ENCODE assay signal across 8 cellular contexts in genomic region chr17:75778066-75778860, GRCh38. TPM values are rescaled to one million over a fixed set of nuclear protein-coding genes. Genes with fewer than 3 reads are reported as not detected.
A peak's percentile ranks its signal among the peaks of the same experiment; 100 is the strongest.
DNase-seq lines count a peak whose midpoint lies in the region; ATAC-seq, FAIRE-seq and TF ChIP-seq lines count a peak whose summit lies in the region.
"Not testable (repeated sequence)": the region's sequence is repeated elsewhere in the genome, so short reads cannot be mapped to it uniquely, and the experiment has no call there.

No MANE protein-coding gene starts in this region.

- CTCF ChIA-PET in SK-N-SH (lab: Yijun Ruan, JAX): interaction anchor here (0.8 to 11.7 kb wide), 12 partner anchors 9 to 145 kb away, joined by 3 to 121 read pairs (median 5); partner anchors contain the start of genes GALK1 and SMIM5

- H3K79me2 ChIP-seq in SK-N-SH (ENCODE audit: insufficient read depth): peaks cover 32% of the 10 kb centered on the region
- peaks cover 11% of the 10 kb centered on the region for H3K79me2 ChIP-seq in keratinocyte (ENCODE audit: control insufficient read depth, insufficient read depth, low read length)

- H4K20me1 ChIP-seq in SK-N-SH (ENCODE audit: insufficient read depth) (peaks cover 55% of the 10 kb centered on the region), keratinocyte (ENCODE audit: control insufficient read depth, extremely low read depth, insufficient read depth, low read length) (peaks cover 24% of the 10 kb centered on the region)

- TF ChIP-seq EP300 in SK-N-SH (IDR thresholded peaks at IDR 0.05; ENCODE audit: borderline replicate concordance in 1 of 2, low read depth in 1 of 2, low read length in 1 of 2): not testable (repeated sequence)

- not testable (repeated sequence) for DNase-seq in CD14-positive monocyte (ENCODE audit: low spot score); activated naive CD8-positive, alpha-beta T cell treated with anti-CD3 and anti-CD28 coated beads, Interleukin-2, amount 10 ng/mL, durations not matched to agents 7 days and 5 days; keratinocyte (ENCODE audit: low read depth, low spot score); neural crest cell (ENCODE audit: low read depth, low spot score)
- peak; percentile 32 for DNase-seq in SK-N-SH
- peak; percentile 67 for DNase-seq in endodermal cell

- H3K27me3 Mint-ChIP-seq in CD14-positive monocyte (ENCODE audit: low read depth in 3 of 3); activated naive CD8-positive, alpha-beta T cell treated with anti-CD3 and anti-CD28 coated beads, Interleukin-2, amount 10 ng/mL, durations not matched to agents 7 days and 5 days; endodermal cell (ENCODE audit: insufficient read depth); neural crest cell (ENCODE audit: low read depth): not testable (repeated sequence)

- H3K9ac ChIP-seq in HUES64 (ENCODE audit: low read depth, low read length) (peak overlapping the region; percentile 98), SK-N-SH (peak overlapping the region; percentile 97), endodermal cell (ENCODE audit: extremely low read depth, low read length, poor library complexity, severe bottlenecking) (peak overlapping the region; percentile 99), keratinocyte (ENCODE audit: control insufficient read depth, extremely low read depth, insufficient read depth, low read length) (peak overlapping the region; percentile 94), stomach smooth muscle (ENCODE audit: low read length in 2 of 2) (peak overlapping the region; percentile 97)

- TF ChIP-seq CTCF in CD14-positive monocyte (IDR thresholded peaks at IDR 0.05); SK-N-SH (IDR thresholded peaks at IDR 0.05); endodermal cell (conservative IDR thresholded peaks at IDR 0.05); keratinocyte (optimal IDR thresholded peaks at IDR 0.05 in 1 of 3, IDR thresholded peaks at IDR 0.05 in 1 of 3, conservative IDR thresholded peaks at IDR 0.05 in 1 of 3; ENCODE audit: extremely low read depth in 1 of 3, insufficient read depth in 2 of 3, low read length in 3 of 3); neural crest cell (conservative IDR thresholded peaks at IDR 0.05): not testable (repeated sequence)

- H3K4me1 ChIP-seq in HUES64 (ENCODE audit: insufficient read depth, low read length); endodermal cell (ENCODE audit: control insufficient read depth, insufficient read depth, low read length): not testable (repeated sequence)
- H3K4me1 ChIP-seq in SK-N-SH (ENCODE audit: control insufficient read depth in 1 of 2, insufficient read depth in 2 of 2, low read depth in 1 of 2, low read length in 1 of 2): peaks cover 9 to 16% of the 10 kb centered on the region in 2 experiments; a peak in 3 of 4 replicates
- H3K4me1 ChIP-seq in keratinocyte (ENCODE audit: control insufficient read depth, extremely low read depth, insufficient read depth, low read length): peaks cover 19% of the 10 kb centered on the region
- H3K4me1 ChIP-seq in stomach smooth muscle (ENCODE audit: control insufficient read depth, insufficient read depth, low read length): peaks cover 26% of the 10 kb centered on the region

- H2AFZ ChIP-seq in SK-N-SH (ENCODE audit: low read depth); keratinocyte (ENCODE audit: control insufficient read depth, low read length): not testable (repeated sequence)

- not testable (repeated sequence) for H3K27me3 ChIP-seq in HUES64 (ENCODE audit: insufficient read depth, low read length); SK-N-SH (ENCODE audit: insufficient read depth); endodermal cell (ENCODE audit: control insufficient read depth, insufficient read depth, low read length, poor library complexity, severe bottlenecking); keratinocyte (ENCODE audit: control insufficient read depth, extremely low read depth, insufficient read depth, low read length); stomach smooth muscle (ENCODE audit: control insufficient read depth in 1 of 2, insufficient read depth in 2 of 2, low read length in 2 of 2)

- H3K27ac Mint-ChIP-seq in CD14-positive monocyte (peak overlapping the region; percentile 79 to 99 (median 90)), endodermal cell (peak overlapping the region; percentile 94), neural crest cell (ENCODE audit: unreplicated experiment) (peak overlapping the region; percentile 70)
- H3K27ac Mint-ChIP-seq in activated naive CD8-positive, alpha-beta T cell treated with anti-CD3 and anti-CD28 coated beads, Interleukin-2, amount 10 ng/mL, durations not matched to agents 7 days and 5 days: peak overlapping the region; percentile 92

- peak overlapping the region; percentile 88 for H3K4me3 ChIP-seq in HUES64 (ENCODE audit: low read length)
- peak overlapping the region; percentile 90 to 94 for H3K4me3 ChIP-seq in SK-N-SH (ENCODE audit: low read depth in 2 of 2, low read length in 1 of 2)
- H3K4me3 ChIP-seq in endodermal cell (ENCODE audit: low read length): peak overlapping the region; percentile 96
- peak overlapping the region; percentile 80 to 82 (median 81) for H3K4me3 ChIP-seq in keratinocyte (ENCODE audit: control insufficient read depth in 2 of 3, extremely low read depth in 1 of 3, insufficient read depth in 2 of 3, low read depth in 1 of 3, low read length in 3 of 3)
- H3K4me3 ChIP-seq in stomach smooth muscle (ENCODE audit: low read length in 2 of 2): peak overlapping the region; percentile 89 to 98

- FAIRE-seq in keratinocyte (lab: Jason Lieb, UNC): not testable (repeated sequence)

- H3K36me3 Mint-ChIP-seq in CD14-positive monocyte: peaks cover 28 to 49% of the 10 kb centered on the region in 2 donors
- peaks cover 35% of the 10 kb centered on the region for H3K36me3 Mint-ChIP-seq in activated naive CD8-positive, alpha-beta T cell treated with anti-CD3 and anti-CD28 coated beads, Interleukin-2, amount 10 ng/mL, durations not matched to agents 7 days and 5 days
- peaks cover 24% of the 10 kb centered on the region for H3K36me3 Mint-ChIP-seq in endodermal cell (ENCODE audit: low read depth)
- H3K36me3 Mint-ChIP-seq in neural crest cell (ENCODE audit: low read depth): peaks cover 24% of the 10 kb centered on the region

- peaks cover 54% of the 10 kb centered on the region for H3F3A ChIP-seq in SK-N-SH (replicated peaks; ENCODE audit: insufficient read depth)

- H3K27ac ChIP-seq in HUES64 (ENCODE audit: low read depth, low read length): peak overlapping the region; percentile 98
- peak overlapping the region in 1 of 2 experiments; percentile 97; a peak in 3 of 4 replicates for H3K27ac ChIP-seq in SK-N-SH (ENCODE audit: low read depth in 2 of 2, low read length in 1 of 2)
- not testable (repeated sequence) for H3K27ac ChIP-seq in endodermal cell (ENCODE audit: low read depth, low read length)
- peak overlapping the region; percentile 94 for H3K27ac ChIP-seq in keratinocyte (ENCODE audit: control insufficient read depth, insufficient read depth, low read length)
- H3K27ac ChIP-seq in stomach smooth muscle (ENCODE audit: low read length): peak overlapping the region; percentile 97

- POLR2A ChIA-PET in SK-N-SH (lab: Yijun Ruan, JAX): interaction anchor here (0.9 to 7.6 kb wide), 9 partner anchors 8 to 116 kb away, joined by 3 to 161 read pairs (median 31); partner anchors contain the start of genes GALK1, UNC13D and WBP2
- POLR2A ChIA-PET in activated naive CD8-positive, alpha-beta T cell treated with anti-CD3 and anti-CD28 coated beads, Interleukin-2, amount 10 ng/mL, durations not matched to agents 7 days and 5 days (lab: Charles Lee): interaction anchor here (0.5 to 7.8 kb wide), 17 partner anchors 7 to 493 kb away, joined by 3 to 129 read pairs (median 6); partner anchors contain the start of genes GALK1, TRIM47, TRIM65 and UNC13D

- H3K9me3 Mint-ChIP-seq in CD14-positive monocyte; activated naive CD8-positive, alpha-beta T cell treated with anti-CD3 and anti-CD28 coated beads, Interleukin-2, amount 10 ng/mL, durations not matched to agents 7 days and 5 days; endodermal cell; neural crest cell: not testable (repeated sequence)

- dilution Hi-C loops in keratinocyte (cut with MboI; ENCODE audit: extremely low pct_ligation_motif_present, low sequenced_read_pairs): not testable (repeated sequence)

- H3K9me1 ChIP-seq in keratinocyte (ENCODE audit: control insufficient read depth, extremely low read depth, insufficient read depth, low read length): not testable (repeated sequence)

- TF ChIP-seq RAD21 in SK-N-SH (IDR thresholded peaks at IDR 0.05; ENCODE audit: low read length): not testable (repeated sequence)

- H3K9me3 ChIP-seq in HUES64 (ENCODE audit: insufficient read depth, low read depth, low read length); SK-N-SH; endodermal cell (ENCODE audit: control insufficient read depth, low read length); keratinocyte (ENCODE audit: control insufficient read depth, low read depth, low read length); stomach smooth muscle (ENCODE audit: control insufficient read depth in 2 of 2, low read length in 2 of 2): not testable (repeated sequence)

- WGBS in HUES64: 15% methylated on average over 19 of the region's 19 CpGs
- WGBS in SK-N-SH (ENCODE audit: low lambda C conversion rate): 2% methylated on average over 19 of the region's 19 CpGs
- WGBS in endodermal cell (ENCODE audit: insufficient coverage in 1 of 2, insufficient read length in 1 of 2), 2 experiments: 15 to 17% methylated on average over 12 to 19 of the region's 19 CpGs

- H3K4me1 Mint-ChIP-seq in CD14-positive monocyte (peaks cover 34% of the 10 kb centered on the region), endodermal cell (peaks cover 24% of the 10 kb centered on the region), neural crest cell (peaks cover 34% of the 10 kb centered on the region)
- H3K4me1 Mint-ChIP-seq in activated naive CD8-positive, alpha-beta T cell treated with anti-CD3 and anti-CD28 coated beads, Interleukin-2, amount 10 ng/mL, durations not matched to agents 7 days and 5 days: peaks cover 35% of the 10 kb centered on the region

- intact Hi-C loops in CD14-positive monocyte (cut with micrococcal nuclease): loop anchor here (5.0 to 10.0 kb wide), 3 partner anchors 69 to 487 kb away; partner anchors contain the start of genes UBALD2 (in 1 of the 2) and WBP2 (in 1 of the 2)

- H3K4me2 ChIP-seq in SK-N-SH (peak overlapping the region; percentile 82), keratinocyte (ENCODE audit: control insufficient read depth, extremely low read depth, insufficient read depth, low read depth, low read length) (peak overlapping the region; percentile 83)

- peak overlapping the region; percentile 93 to 99 for H3K4me3 Mint-ChIP-seq in CD14-positive monocyte
- peak overlapping the region; percentile 99 for H3K4me3 Mint-ChIP-seq in activated naive CD8-positive, alpha-beta T cell treated with anti-CD3 and anti-CD28 coated beads, Interleukin-2, amount 10 ng/mL, durations not matched to agents 7 days and 5 days
- peak overlapping the region; percentile 97 for H3K4me3 Mint-ChIP-seq in endodermal cell
- peak overlapping the region; percentile 93 for H3K4me3 Mint-ChIP-seq in neural crest cell

- not testable (repeated sequence) for H3K9me2 ChIP-seq in SK-N-SH

- H3K36me3 ChIP-seq in HUES64 (ENCODE audit: insufficient read depth, low read length) (peaks cover 37% of the 10 kb centered on the region), SK-N-SH (replicated peaks in 1 of 2; ENCODE audit: control insufficient read depth in 1 of 2, insufficient read depth in 2 of 2, low read length in 1 of 2) (peaks cover 27 to 31% of the 10 kb centered on the region in 2 experiments), endodermal cell (ENCODE audit: control insufficient read depth, insufficient read depth, low read length) (peaks cover 29% of the 10 kb centered on the region), keratinocyte (ENCODE audit: control insufficient read depth in 2 of 2, extremely low read depth in 1 of 2, insufficient read depth in 2 of 2, low read length in 2 of 2) (peaks cover 4 to 13% of the 10 kb centered on the region in 2 experiments), stomach smooth muscle (ENCODE audit: control insufficient read depth in 2 of 2, insufficient read depth in 2 of 2, low read length in 2 of 2) (peaks cover 32 to 47% of the 10 kb centered on the region in 2 donors)

- peak; percentile 1 for ATAC-seq in activated naive CD8-positive, alpha-beta T cell treated with anti-CD3 and anti-CD28 coated beads, Interleukin-2, amount 10 ng/mL, durations not matched to agents 7 days and 5 days (ENCODE audit: low read depth)

RNA-seq across cellular contexts. Expression of gene UNK, which starts 6.3 kb away (rescaled TPM):
- polyA plus RNA-seq in CD14-positive monocyte (1 to 10 TPM; 6.3 to 7.8 TPM), SK-N-SH (2012; rRNA removed) (19.9 and 24.8 TPM in 2 replicates), keratinocyte (10.4 to 13.0 TPM (median 10.9 TPM) in 3 replicates)
- polyA plus RNA-seq in HUES64 (2013, experiment 1 of 2): 28.9 TPM
- 35.5 TPM for polyA plus RNA-seq in HUES64 (2013, experiment 2 of 2)
- 22.1 and 26.9 TPM in 2 replicates for polyA plus RNA-seq in SK-N-SH (2012; cell fraction: cytosol; rRNA removed)
- 54.0 and 54.3 TPM in 2 replicates for polyA plus RNA-seq in SK-N-SH (2012; cell fraction: nucleus; rRNA removed)
- 10 to 100 TPM; 37.4 to 39.8 TPM for total RNA-seq in activated naive CD8-positive, alpha-beta T cell treated with anti-CD3 and anti-CD28 coated beads, Interleukin-2, amount 10 ng/mL, durations not matched to agents 7 days and 5 days
- total RNA-seq in endodermal cell (10 to 100 TPM; 38.0 to 39.0 TPM), neural crest cell (49.3 and 49.4 TPM in 2 replicates)
- 40.1 TPM for polyA plus RNA-seq in endodermal cell (2013, experiment 1 of 2)
- 37.5 TPM for polyA plus RNA-seq in endodermal cell (2013, experiment 2 of 2)
- polyA plus RNA-seq in keratinocyte (2011; ENCODE audit: low read depth): 5.4 TPM
- 8.0 and 11.7 TPM in 2 replicates for polyA plus RNA-seq in keratinocyte (2011; cell fraction: cytosol; rRNA removed)
- polyA plus RNA-seq in keratinocyte (2011; cell fraction: nucleus; rRNA removed): 13.5 and 17.6 TPM in 2 replicates
- polyA plus RNA-seq in keratinocyte (2012; ENCODE audit: low replicate concordance): 8.5 and 9.9 TPM in 2 replicates
- 7.9 to 13.9 TPM (median 8.5 TPM) in 3 replicates for polyA minus RNA-seq in keratinocyte
- polyA minus RNA-seq in keratinocyte (2011; cell fraction: cytosol; rRNA and poly(A)+ RNA removed): 7.9 TPM
- polyA minus RNA-seq in keratinocyte (2011; cell fraction: nucleus; rRNA and poly(A)+ RNA removed): 8.9 and 16.8 TPM in 2 replicates

RNA-seq across cellular contexts. Expression of gene GALK1, which starts 13.3 kb away (rescaled TPM):
- polyA plus RNA-seq in CD14-positive monocyte: 100 to 1,000 TPM in 1 of 2 donors, 10 to 100 TPM in 1; 84.3 to 108 TPM
- polyA plus RNA-seq in HUES64 (2013, experiment 1 of 2): 13.6 TPM
- 19.8 TPM for polyA plus RNA-seq in HUES64 (2013, experiment 2 of 2)
- 36.5 and 39.2 TPM in 2 replicates for polyA plus RNA-seq in SK-N-SH (2012; rRNA removed)
- 12.4 and 22.4 TPM in 2 replicates for polyA plus RNA-seq in SK-N-SH (2012; cell fraction: cytosol; rRNA removed)
- 82.6 and 138 TPM in 2 replicates for polyA plus RNA-seq in SK-N-SH (2012; cell fraction: nucleus; rRNA removed)
- total RNA-seq in activated naive CD8-positive, alpha-beta T cell treated with anti-CD3 and anti-CD28 coated beads, Interleukin-2, amount 10 ng/mL, durations not matched to agents 7 days and 5 days: 10 to 100 TPM; 50.4 to 53.0 TPM
- 10 to 100 TPM; 26.7 to 33.2 TPM for total RNA-seq in endodermal cell
- 25.1 TPM for polyA plus RNA-seq in endodermal cell (2013, experiment 1 of 2)
- 22.8 TPM for polyA plus RNA-seq in endodermal cell (2013, experiment 2 of 2)
- polyA plus RNA-seq in keratinocyte: 1.1 to 5.2 TPM (median 1.3 TPM) in 3 replicates
- 1.7 TPM for polyA plus RNA-seq in keratinocyte (2011; ENCODE audit: low read depth)
- 0.78 and 2.1 TPM in 2 replicates for polyA plus RNA-seq in keratinocyte (2011; cell fraction: cytosol; rRNA removed)
- 1.9 and 2.7 TPM in 2 replicates for polyA plus RNA-seq in keratinocyte (2011; cell fraction: nucleus; rRNA removed)
- polyA plus RNA-seq in keratinocyte (2012; ENCODE audit: low replicate concordance): 3.2 and 6.6 TPM in 2 replicates
- 1.9 to 4.6 TPM (median 3.0 TPM) in 3 replicates for polyA minus RNA-seq in keratinocyte
- 16.7 TPM for polyA minus RNA-seq in keratinocyte (2011; cell fraction: cytosol; rRNA and poly(A)+ RNA removed)
- polyA minus RNA-seq in keratinocyte (2011; cell fraction: nucleus; rRNA and poly(A)+ RNA removed): 3.6 and 4.4 TPM in 2 replicates
- 11.9 and 13.1 TPM in 2 replicates for total RNA-seq in neural crest cell

RNA-seq across cellular contexts. Expression of gene ITGB4, which starts 57.0 kb away (rescaled TPM):
- polyA plus RNA-seq in CD14-positive monocyte (under 1 TPM in 1 of 2 donors, not detected in 1; 0.82 TPM), SK-N-SH (2012; rRNA removed) (3.6 and 7.0 TPM in 2 replicates), keratinocyte (761 to 1,084 TPM (median 1,039 TPM) in 3 replicates)
- 2.0 TPM for polyA plus RNA-seq in HUES64 (2013, experiment 1 of 2)
- 1.1 TPM for polyA plus RNA-seq in HUES64 (2013, experiment 2 of 2)
- 1.7 and 3.3 TPM in 2 replicates for polyA plus RNA-seq in SK-N-SH (2012; cell fraction: cytosol; rRNA removed)
- polyA plus RNA-seq in SK-N-SH (2012; cell fraction: nucleus; rRNA removed): 8.6 and 11.2 TPM in 2 replicates
- total RNA-seq in activated naive CD8-positive, alpha-beta T cell treated with anti-CD3 and anti-CD28 coated beads, Interleukin-2, amount 10 ng/mL, durations not matched to agents 7 days and 5 days: 1 to 10 TPM; 1.0 to 1.4 TPM
- total RNA-seq in endodermal cell (1 to 10 TPM; 3.4 to 5.1 TPM), neural crest cell (0.64 and 1.4 TPM in 2 replicates)
- polyA plus RNA-seq in endodermal cell (2013, experiment 1 of 2): 0.39 TPM
- polyA plus RNA-seq in endodermal cell (2013, experiment 2 of 2): 0.87 TPM
- 357 TPM for polyA plus RNA-seq in keratinocyte (2011; ENCODE audit: low read depth)
- polyA plus RNA-seq in keratinocyte (2011; cell fraction: cytosol; rRNA removed): 399 and 802 TPM in 2 replicates
- 3,183 and 4,055 TPM in 2 replicates for polyA plus RNA-seq in keratinocyte (2011; cell fraction: nucleus; rRNA removed)
- polyA plus RNA-seq in keratinocyte (2012; ENCODE audit: low replicate concordance): 790 and 2,344 TPM in 2 replicates
- 1,878 to 7,870 TPM (median 1,919 TPM) in 3 replicates for polyA minus RNA-seq in keratinocyte
- 2,383 TPM for polyA minus RNA-seq in keratinocyte (2011; cell fraction: cytosol; rRNA and poly(A)+ RNA removed)
- polyA minus RNA-seq in keratinocyte (2011; cell fraction: nucleus; rRNA and poly(A)+ RNA removed): 4,240 and 4,449 TPM in 2 replicates
